Comparison of ENCODE assay signal across 8 cellular contexts in the genomic region with DNA sequence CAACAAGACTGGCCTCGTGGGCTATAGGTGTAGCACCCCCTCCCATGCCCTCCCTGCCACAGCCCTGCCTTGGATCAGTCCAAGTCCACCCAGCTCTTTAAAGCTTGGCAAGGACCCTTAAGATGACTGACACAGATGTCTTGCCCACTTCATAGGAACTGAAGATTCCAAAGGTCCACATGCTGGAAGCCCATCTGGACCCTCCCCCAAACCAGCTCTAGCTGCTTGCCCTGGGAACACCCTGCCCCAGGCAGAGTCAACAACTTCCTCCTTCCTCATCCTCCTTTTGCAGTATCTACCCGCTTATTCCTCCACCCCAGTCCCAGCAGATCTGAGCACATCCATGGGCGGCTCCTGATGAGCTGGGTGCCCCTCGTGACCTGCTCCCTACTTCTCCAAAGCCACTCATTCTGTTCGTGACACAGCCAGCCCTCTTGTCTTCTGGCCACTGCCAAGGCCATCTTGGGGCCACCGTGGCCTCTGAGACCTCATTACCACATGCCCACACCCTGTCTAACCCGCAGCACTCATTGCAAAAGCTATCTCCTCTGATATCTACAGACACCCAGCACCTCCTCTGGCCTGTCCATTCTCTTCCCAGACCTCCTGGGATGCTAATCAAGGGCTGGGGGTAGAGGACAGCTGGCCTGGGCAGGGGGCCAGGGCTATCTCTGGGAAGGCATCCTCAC. TPM values are rescaled to one million over a fixed set of nuclear protein-coding genes. Genes with fewer than 3 reads are reported as not detected.
DNase-seq lines count a peak whose midpoint lies in the region; ATAC-seq, FAIRE-seq and TF ChIP-seq lines count a peak whose summit lies in the region.

No MANE protein-coding gene starts in this region.

- no peak overlapping the region for H3K4me3 ChIP-seq in DND-41 (ENCODE audit: low read depth in 1 of 2, low read length in 2 of 2)
- no peak overlapping the region for H3K4me3 ChIP-seq in H1 (ENCODE audit: extremely low read depth in 1 of 4, insufficient read depth in 2 of 4, low read depth in 3 of 4, low read length in 4 of 4)

- no peaks in the 10 kb centered on the region; the same call in 1 of the 2 replicates for H3K36me3 ChIP-seq in DND-41 (ENCODE audit: insufficient read depth, low read length)
- H3K36me3 ChIP-seq in H1 (ENCODE audit: control insufficient read depth in 2 of 4, insufficient read depth in 4 of 4, low read length in 3 of 4): no peaks in the 10 kb centered on the region

- TF ChIP-seq POLR2A in H1 (IDR thresholded peaks at IDR 0.05; ENCODE audit: control extremely low read depth in 1 of 2, low read depth in 2 of 2, low read length in 2 of 2): no peak

- peak overlapping the region; percentile 77 for H3K27ac Mint-ChIP-seq in progenitor cell of endocrine pancreas

- 69% methylated on average over 7 of the region's 7 CpGs; no CpG with 5 or more reads in 1 of the 2 experiments for WGBS in H1 (ENCODE audit: extremely low coverage in 1 of 2, insufficient coverage in 1 of 2, insufficient read length in 1 of 2, insufficient replicate concordance in 2 of 2, low coverage in 1 of 2, low lambda C conversion rate in 2 of 2, missing lambda C conversion rate in 1 of 2), 2 experiments

- no peak for TF ChIP-seq CTCF in DND-41 (IDR thresholded peaks at IDR 0.05; ENCODE audit: borderline replicate concordance, extremely low read depth, low read length, poor library complexity, severe bottlenecking)
- no peak for TF ChIP-seq CTCF in H1 (IDR thresholded peaks at IDR 0.05; ENCODE audit: control extremely low read depth in 1 of 3, insufficient read depth in 1 of 3, low read depth in 1 of 3, low read length in 3 of 3)
- TF ChIP-seq CTCF in progenitor cell of endocrine pancreas (IDR thresholded peaks at IDR 0.05; ENCODE audit: unreplicated experiment): peak; percentile 7

- no peak for TF ChIP-seq RAD21 in H1 (IDR thresholded peaks at IDR 0.05 in 1 of 2, conservative IDR thresholded peaks at IDR 0.05 in 1 of 2; ENCODE audit: low read depth in 2 of 2, low read length in 2 of 2)

- H2BK12ac ChIP-seq in H1 (ENCODE audit: low read depth, low read length): peak overlapping the region; percentile 99; the same call in 1 of the 2 replicates

- FAIRE-seq in H1 (lab: Jason Lieb, UNC): no peak

- peaks cover 2% of the 10 kb centered on the region; the same call in 1 of the 2 replicates for H3K23me2 ChIP-seq in H1 (ENCODE audit: low read depth, low read length)

- peak overlapping the region; percentile 38 for H4K91ac ChIP-seq in H1 (replicated peaks; ENCODE audit: insufficient read length, low read length)

- H2BK120ac ChIP-seq in H1 (replicated peaks; ENCODE audit: low read depth, low read length): no peak overlapping the region

- peaks cover 11% of the 10 kb centered on the region for H3K79me1 ChIP-seq in H1 (ENCODE audit: low read depth, low read length)

- no peak overlapping the region for H3K4me3 Mint-ChIP-seq in progenitor cell of endocrine pancreas (ENCODE audit: low read depth)

- H4K5ac ChIP-seq in H1 (ENCODE audit: insufficient read length, low read depth, low read length): no peak overlapping the region

- H3K4ac ChIP-seq in H1 (replicated peaks; ENCODE audit: insufficient read length, low read depth, low read length): no peak overlapping the region

- H3K18ac ChIP-seq in H1 (ENCODE audit: extremely low read depth, low read length): no peak overlapping the region

- H3K36me3 Mint-ChIP-seq in progenitor cell of endocrine pancreas (ENCODE audit: insufficient read depth): no peaks in the 10 kb centered on the region

- H2AK5ac ChIP-seq in H1 (ENCODE audit: low read depth, low read length): no peak overlapping the region

- no peak overlapping the region for H3K4me2 ChIP-seq in DND-41 (ENCODE audit: insufficient read depth, low read length)
- no peak overlapping the region for H3K4me2 ChIP-seq in H1 (ENCODE audit: insufficient read depth in 1 of 2, low read depth in 2 of 2, low read length in 2 of 2)

- H2BK15ac ChIP-seq in H1 (ENCODE audit: low read length): peak overlapping the region; percentile 88; the same call in 1 of the 2 replicates

- DNase-seq in DND-41: no peak
- DNase-seq in OCI-M2 (lab: John Stamatoyannopoulos, UW; ENCODE audit: unreplicated experiment): peak; percentile 63
- no peak for DNase-seq in H1 (ENCODE audit: low read depth in 1 of 2, low spot score in 2 of 2)
- no peak for DNase-seq in progenitor cell of endocrine pancreas (ENCODE audit: low spot score, unreplicated experiment)
- no peak for DNase-seq in HT-29 (ENCODE audit: low spot score)

- H3K4me1 ChIP-seq in DND-41 (ENCODE audit: insufficient read depth, low read length) (peaks cover 39% of the 10 kb centered on the region), H1 (replicated peaks in 1 of 4; ENCODE audit: control insufficient read depth in 3 of 4, insufficient read depth in 4 of 4, low read length in 3 of 4) (peaks cover 4 to 40% (median 24%) of the 10 kb centered on the region in 4 experiments)

- H3K4me1 Mint-ChIP-seq in progenitor cell of endocrine pancreas (ENCODE audit: low read depth): peaks cover 31% of the 10 kb centered on the region

- no peaks in the 10 kb centered on the region; the same call in 1 of the 2 replicates for H4K20me1 ChIP-seq in DND-41 (ENCODE audit: insufficient read depth, low read length)
- peaks cover 0 to 3% of the 10 kb centered on the region in 2 experiments for H4K20me1 ChIP-seq in H1 (replicated peaks in 1 of 2; ENCODE audit: control insufficient read depth in 1 of 2, insufficient read depth in 2 of 2, low read length in 2 of 2)

- H3K9ac ChIP-seq in DND-41 (ENCODE audit: low read depth, low read length): no peak overlapping the region
- no peak overlapping the region for H3K9ac ChIP-seq in H1 (replicated peaks in 1 of 4; ENCODE audit: extremely low read depth in 1 of 4, low read depth in 3 of 4, low read length in 3 of 4)

- H3K9me3 Mint-ChIP-seq in progenitor cell of endocrine pancreas (ENCODE audit: low read depth): no peaks in the 10 kb centered on the region

- CTCF ChIA-PET in H1 (lab: Charles Lee; ENCODE audit: partially characterized antibody): interaction anchor here (0.6 to 6.7 kb wide), 31 partner anchors 9 to 147 kb away, joined by 3 to 52 read pairs (median 5); a partner anchor contains a TSS

- H3K27me3 ChIP-seq in DND-41 (ENCODE audit: insufficient read depth, low read length, poor library complexity) (no peaks in the 10 kb centered on the region), H1 (replicated peaks in 1 of 4; ENCODE audit: control insufficient read depth in 3 of 4, extremely low read depth in 1 of 4, insufficient read depth in 3 of 4, low read length in 3 of 4) (no peaks in the 10 kb centered on the region)

- H3K79me2 ChIP-seq in DND-41 (ENCODE audit: insufficient read depth, low read length) (no peaks in the 10 kb centered on the region), H1 (ENCODE audit: control insufficient read depth in 1 of 2, insufficient read depth in 2 of 2, low read length in 2 of 2) (peaks cover 0 to 20% of the 10 kb centered on the region in 2 experiments; a peak in 1 of 4 replicates)

- no peak overlapping the region for H3K14ac ChIP-seq in H1 (ENCODE audit: insufficient read length)

- no peak overlapping the region for H3K23ac ChIP-seq in H1 (ENCODE audit: insufficient read length)

- peak overlapping the region; percentile 86; the same call in 1 of the 2 replicates for H2BK20ac ChIP-seq in H1 (ENCODE audit: low read length)

- peak overlapping the region; percentile 31; the same call in 1 of the 2 replicates for H2BK5ac ChIP-seq in H1 (ENCODE audit: low read depth, low read length)

- POLR2A ChIA-PET in H1 (lab: Charles Lee; ENCODE audit: partially characterized antibody): interaction anchor here (0.6 to 4.5 kb wide), 19 partner anchors 9 to 535 kb away, joined by 3 to 17 read pairs (median 4); a partner anchor contains a TSS

- H4K8ac ChIP-seq in H1 (ENCODE audit: extremely low read depth, insufficient read depth, low read length): peak overlapping the region; percentile 4

- no peak overlapping the region for H3K56ac ChIP-seq in H1 (replicated peaks; ENCODE audit: insufficient read length, low read depth, low read length)

- ATAC-seq in DND-41 (ENCODE audit: insufficient read depth, low read depth) (no peak), HG03045 (IDR thresholded peaks at IDR 0.05; ENCODE audit: unreplicated experiment) (no peak), GM18867 (IDR thresholded peaks at IDR 0.05; ENCODE audit: unreplicated experiment) (no peak), HG03432 (IDR thresholded peaks at IDR 0.05; ENCODE audit: unreplicated experiment) (no peak)

- TF ChIP-seq EP300 in H1 (IDR thresholded peaks at IDR 0.05; ENCODE audit: borderline replicate concordance in 1 of 2, low read depth in 2 of 2, low read length in 2 of 2): no peak

- H3K27me3 Mint-ChIP-seq in progenitor cell of endocrine pancreas: peaks cover 3% of the 10 kb centered on the region

- no peaks in the 10 kb centered on the region for H3K9me3 ChIP-seq in DND-41 (ENCODE audit: insufficient read depth, low read length, severe bottlenecking)
- H3K9me3 ChIP-seq in H1 (ENCODE audit: insufficient read depth in 2 of 2, low read depth in 1 of 2, low read length in 1 of 2): no peaks in the 10 kb centered on the region

- H3K27ac ChIP-seq in DND-41 (ENCODE audit: low read length): no peak overlapping the region
- H3K27ac ChIP-seq in H1 (ENCODE audit: low read depth, low read length): no peak overlapping the region

- H2AFZ ChIP-seq in DND-41 (ENCODE audit: low read depth, low read length) (0 out of 2 replicates have a peak overlapping the region, but pooled peaks have one; percentile 3), H1 (ENCODE audit: low read length) (no peak overlapping the region)

RNA-seq across cellular contexts. Expression of a gene that starts 2.0 kb away (rescaled TPM):
- total RNA-seq in H1 (2021; fragmentation: NEBNext Ultra II Directional; extraction: Animal tissue kit (Norgen Biotek cat#: 25700)): 10.7 and 11.3 TPM in 2 replicates
- 20.1 and 20.3 TPM in 2 replicates for polyA plus RNA-seq in H1 (2011; rRNA removed)
- 21.1 TPM for polyA plus RNA-seq in H1 (2011; cell fraction: cytosol; rRNA removed)
- 47.8 TPM for polyA plus RNA-seq in H1 (2011; cell fraction: nucleus; rRNA removed)
- 10.5 to 17.4 TPM (median 13.7 TPM) in 4 replicates for polyA plus RNA-seq in H1 (2012, experiment 1 of 2)
- polyA plus RNA-seq in H1 (2012, experiment 2 of 2): 11.5 TPM
- 7.8 TPM for polyA plus RNA-seq in H1 (2013, experiment 1 of 2)
- 7.2 TPM for polyA plus RNA-seq in H1 (2013, experiment 2 of 2)
- 17.4 and 24.1 TPM in 2 replicates for polyA minus RNA-seq in H1 (2011; rRNA and poly(A)+ RNA removed)
- 13.2 TPM for polyA minus RNA-seq in H1 (2011; cell fraction: cytosol; rRNA and poly(A)+ RNA removed)
- polyA minus RNA-seq in H1 (2011; cell fraction: nucleus; rRNA and poly(A)+ RNA removed): 16.4 TPM
- total RNA-seq in progenitor cell of endocrine pancreas: 39.7 and 45.0 TPM in 2 replicates
- total RNA-seq in HT-29 (2014; rRNA removed; shearing (Covaris generic)): 2.0 and 5.0 TPM in 2 replicates

RNA-seq across cellular contexts. Expression of a gene that starts 5.0 kb away (rescaled TPM):
- total RNA-seq in H1 (2021; fragmentation: NEBNext Ultra II Directional; extraction: Animal tissue kit (Norgen Biotek cat#: 25700)): not detected in 2 replicates
- polyA plus RNA-seq in H1 (2011; rRNA removed): 0.14 and 0.22 TPM in 2 replicates
- polyA plus RNA-seq in H1 (2011; cell fraction: cytosol; rRNA removed): 0.16 TPM
- 1.9 TPM for polyA plus RNA-seq in H1 (2011; cell fraction: nucleus; rRNA removed)
- 0.23 to 0.41 TPM (median 0.36 TPM) in 4 replicates for polyA plus RNA-seq in H1 (2012, experiment 1 of 2)
- polyA plus RNA-seq in H1 (2012, experiment 2 of 2): 0.18 TPM
- 0.10 TPM for polyA plus RNA-seq in H1 (2013, experiment 1 of 2)
- 0.11 TPM for polyA plus RNA-seq in H1 (2013, experiment 2 of 2)
- 0.15 and 0.47 TPM in 2 replicates for polyA minus RNA-seq in H1 (2011; rRNA and poly(A)+ RNA removed)
- polyA minus RNA-seq in H1 (2011; cell fraction: cytosol; rRNA and poly(A)+ RNA removed): not detected
- 0.90 TPM for polyA minus RNA-seq in H1 (2011; cell fraction: nucleus; rRNA and poly(A)+ RNA removed)
- total RNA-seq in progenitor cell of endocrine pancreas: 1.2 and 1.4 TPM in 2 replicates
- total RNA-seq in HT-29 (2014; rRNA removed; shearing (Covaris generic)): not detected in 2 replicates

RNA-seq across cellular contexts. Expression of a gene that starts 36.5 kb away (rescaled TPM):
- 7.8 and 10.7 TPM in 2 replicates for total RNA-seq in H1 (2021; fragmentation: NEBNext Ultra II Directional; extraction: Animal tissue kit (Norgen Biotek cat#: 25700))
- polyA plus RNA-seq in H1 (2011; rRNA removed): 13.9 and 15.6 TPM in 2 replicates
- polyA plus RNA-seq in H1 (2011; cell fraction: cytosol; rRNA removed): 7.8 TPM
- 112 TPM for polyA plus RNA-seq in H1 (2011; cell fraction: nucleus; rRNA removed)
- polyA plus RNA-seq in H1 (2012, experiment 1 of 2): 11.1 to 26.5 TPM (median 23.5 TPM) in 4 replicates
- polyA plus RNA-seq in H1 (2012, experiment 2 of 2): 7.2 TPM
- polyA plus RNA-seq in H1 (2013, experiment 1 of 2): 4.3 TPM
- 4.5 TPM for polyA plus RNA-seq in H1 (2013, experiment 2 of 2)
- polyA minus RNA-seq in H1 (2011; rRNA and poly(A)+ RNA removed): 3.2 and 4.3 TPM in 2 replicates
- polyA minus RNA-seq in H1 (2011; cell fraction: cytosol; rRNA and poly(A)+ RNA removed): 2.4 TPM
- polyA minus RNA-seq in H1 (2011; cell fraction: nucleus; rRNA and poly(A)+ RNA removed): 16.7 TPM
- 31.5 and 38.4 TPM in 2 replicates for total RNA-seq in progenitor cell of endocrine pancreas
- total RNA-seq in HT-29 (2014; rRNA removed; shearing (Covaris generic)): 0.10 and 0.31 TPM in 2 replicates

RNA-seq across cellular contexts. Expression of a gene that starts 50.9 kb away (rescaled TPM):
- total RNA-seq in H1 (2021; fragmentation: NEBNext Ultra II Directional; extraction: Animal tissue kit (Norgen Biotek cat#: 25700)): 310 TPM in 2 replicates
- 720 TPM in 2 replicates for polyA plus RNA-seq in H1 (2011; rRNA removed)
- polyA plus RNA-seq in H1 (2011; cell fraction: cytosol; rRNA removed): 628 TPM
- 930 TPM for polyA plus RNA-seq in H1 (2011; cell fraction: nucleus; rRNA removed)
- polyA plus RNA-seq in H1 (2012, experiment 1 of 2): 341 to 466 TPM (median 436 TPM) in 4 replicates
- polyA plus RNA-seq in H1 (2012, experiment 2 of 2): 815 TPM
- 179 TPM for polyA plus RNA-seq in H1 (2013, experiment 1 of 2)
- polyA plus RNA-seq in H1 (2013, experiment 2 of 2): 164 TPM
- polyA minus RNA-seq in H1 (2011; rRNA and poly(A)+ RNA removed): 871 and 931 TPM in 2 replicates
- 323 TPM for polyA minus RNA-seq in H1 (2011; cell fraction: cytosol; rRNA and poly(A)+ RNA removed)
- polyA minus RNA-seq in H1 (2011; cell fraction: nucleus; rRNA and poly(A)+ RNA removed): 283 TPM
- 209 and 219 TPM in 2 replicates for total RNA-seq in progenitor cell of endocrine pancreas
- 210 and 212 TPM in 2 replicates for total RNA-seq in HT-29 (2014; rRNA removed; shearing (Covaris generic))

RNA-seq across cellular contexts. Expression of a gene that starts 54.6 kb away (rescaled TPM):
- total RNA-seq in H1 (2021; fragmentation: NEBNext Ultra II Directional; extraction: Animal tissue kit (Norgen Biotek cat#: 25700)): 191 and 196 TPM in 2 replicates
- 315 and 422 TPM in 2 replicates for polyA plus RNA-seq in H1 (2011; rRNA removed)
- 247 TPM for polyA plus RNA-seq in H1 (2011; cell fraction: cytosol; rRNA removed)
- polyA plus RNA-seq in H1 (2011; cell fraction: nucleus; rRNA removed): 217 TPM
- polyA plus RNA-seq in H1 (2012, experiment 1 of 2): 171 to 240 TPM (median 225 TPM) in 4 replicates
- polyA plus RNA-seq in H1 (2012, experiment 2 of 2): 223 TPM
- polyA plus RNA-seq in H1 (2013, experiment 1 of 2): 278 TPM
- polyA plus RNA-seq in H1 (2013, experiment 2 of 2): 358 TPM
- 107 and 149 TPM in 2 replicates for polyA minus RNA-seq in H1 (2011; rRNA and poly(A)+ RNA removed)
- polyA minus RNA-seq in H1 (2011; cell fraction: cytosol; rRNA and poly(A)+ RNA removed): 143 TPM
- polyA minus RNA-seq in H1 (2011; cell fraction: nucleus; rRNA and poly(A)+ RNA removed): 52.6 TPM
- total RNA-seq in progenitor cell of endocrine pancreas: 157 and 162 TPM in 2 replicates
- 83.6 and 85.4 TPM in 2 replicates for total RNA-seq in HT-29 (2014; rRNA removed; shearing (Covaris generic))
